22 cellular contexts compared by ENCODE assay signal in genomic region chr9:120464857-120465421, GRCh38.
DNase-seq lines count a peak whose midpoint lies in the region; ATAC-seq and TF ChIP-seq lines count a peak whose summit lies in the region.
"Had no signal": no experiment of that assay in that cellular context is flagged by ENCODE, and none has a peak within 500 bp of the region (broad histone marks: within the 10 kb centered on the region; RNA-seq: fewer than 3 reads in every experiment).

No MANE protein-coding gene starts in this region.

- TF ChIP-seq POLR2A in right lobe of liver (IDR thresholded peaks at IDR 0.05) = no peak

- no peak overlapping the region for H2BK15ac ChIP-seq in mesenchymal stem cell (ENCODE audit: low read depth, poor library complexity, severe bottlenecking)

- H3K27ac ChIP-seq in right lobe of liver (peak overlapping the region in 2 of 3 donors; percentile 34 to 61), thoracic aorta (peak overlapping the region; percentile 13 to 53), mesenchymal stem cell (ENCODE audit: low read length, poor library complexity, severe bottlenecking) (no peak overlapping the region)
- H3K27ac ChIP-seq: BLaER1 had no signal

- TF ChIP-seq CTCF in right lobe of liver (IDR thresholded peaks at IDR 0.05) (no peak), thoracic aorta (IDR thresholded peaks at IDR 0.05) (no peak)

- ATAC-seq in left lobe of liver (peak; percentile 80), right lobe of liver (peak; percentile 82 to 87 (median 83)), thoracic aorta (ENCODE audit: insufficient number of reproducible peaks, low FRiP score, low read depth) (no peak)
- ATAC-seq: GM12878 had no signal

- no peak overlapping the region for H3K14ac ChIP-seq in mesenchymal stem cell (ENCODE audit: low read length in 2 of 2)

- H3K36me3 ChIP-seq in right lobe of liver = no peaks in the 10 kb centered on the region
- H3K36me3 ChIP-seq in thoracic aorta = peaks cover 3% of the 10 kb centered on the region
- H3K36me3 ChIP-seq in mesenchymal stem cell (ENCODE audit: control insufficient read depth in 1 of 2, insufficient read depth in 2 of 2, low read depth in 1 of 2, low read length in 2 of 2) = peaks cover 0 to 15% of the 10 kb centered on the region in 2 experiments

- WGBS in right lobe of liver (ENCODE audit: insufficient coverage, low coverage, low lambda C conversion rate, missing lambda C conversion rate) = 24% methylated on average over 5 of the region's 5 CpGs
- over 99% methylated on average over 4 of the region's 5 CpGs for WGBS in mesenchymal stem cell

- intact Hi-C loops in right lobe of liver (cut with DNase I) = no loop called here

- DNase-seq in left lobe of liver (ENCODE audit: low spot score) (no peak), right lobe of liver (no peak), thoracic aorta (ENCODE audit: low spot score) (no peak), mesenchymal stem cell (no peak), SKM-1 treated with dmso at 0.1 percent for 144 hours (lab: John Stamatoyannopoulos, UW; ENCODE audit: unreplicated experiment) (no peak)
- DNase-seq: 8988T; ACHN; BE2C; C1 segment of cervical spinal cord; CD4-positive, alpha-beta memory T cell; CD4-positive, CD25-positive, alpha-beta regulatory T cell; CD8-positive, alpha-beta memory T cell; COR-L47; DMS 273 treated with DMSO at 0.1 percent for 48 hours; DMS153; DMS53; DMS79; DND-41; EL; GDM1 had no signal

- no peak overlapping the region for H3K23ac ChIP-seq in mesenchymal stem cell (ENCODE audit: low read length in 2 of 2)

- H2BK12ac ChIP-seq in mesenchymal stem cell (ENCODE audit: low read length in 2 of 2) = no peak overlapping the region

- no peak overlapping the region for H2AFZ ChIP-seq in mesenchymal stem cell (ENCODE audit: low read depth, low read length)

- no peak overlapping the region for H3K4ac ChIP-seq in mesenchymal stem cell (ENCODE audit: low read depth in 1 of 2, low read length in 2 of 2)

- H3K4me1 ChIP-seq in right lobe of liver (peaks cover 0 to 21% (median 8%) of the 10 kb centered on the region in 4 donors), thoracic aorta (ENCODE audit: control insufficient read depth in 1 of 2, low read depth in 2 of 2) (peaks cover 14 to 20% of the 10 kb centered on the region in 2 donors), mesenchymal stem cell (ENCODE audit: control insufficient read depth, insufficient read depth, low read depth, low read length) (no peaks in the 10 kb centered on the region)
- H3K4me1 ChIP-seq: BE2C, BLaER1 had no signal

- H2AK5ac ChIP-seq in mesenchymal stem cell (ENCODE audit: low read length, severe bottlenecking) = no peak overlapping the region

- H4K91ac ChIP-seq in mesenchymal stem cell (ENCODE audit: low read length) = no peak overlapping the region

- no peak overlapping the region for H2BK5ac ChIP-seq in mesenchymal stem cell (ENCODE audit: low read depth, low read length, poor library complexity, severe bottlenecking)

- H3K9me3 ChIP-seq in right lobe of liver (no peaks in the 10 kb centered on the region), thoracic aorta (no peaks in the 10 kb centered on the region), mesenchymal stem cell (ENCODE audit: control insufficient read depth, low read length) (no peaks in the 10 kb centered on the region)
- H3K9me3 ChIP-seq: BE2C, BLaER1 had no signal

- H3K79me1 ChIP-seq in mesenchymal stem cell (replicated peaks; ENCODE audit: low read length, poor library complexity, severe bottlenecking) = peaks cover 12% of the 10 kb centered on the region

- H3K4me2 ChIP-seq in mesenchymal stem cell (ENCODE audit: low read length, poor library complexity, severe bottlenecking) = no peak overlapping the region
- H3K4me2 ChIP-seq: BLaER1 had no signal

- H3K4me3 ChIP-seq in right lobe of liver = peak overlapping the region in 1 of 3 donors; percentile 5
- no peak overlapping the region for H3K4me3 ChIP-seq in thoracic aorta
- H3K4me3 ChIP-seq in mesenchymal stem cell (ENCODE audit: insufficient read depth in 1 of 2, low read depth in 1 of 2, low read length in 2 of 2) = no peak overlapping the region
- H3K4me3 ChIP-seq: BLaER1, GM12878 had no signal

- no peak overlapping the region for H3K9ac ChIP-seq in mesenchymal stem cell (ENCODE audit: low read length)
- H3K9ac ChIP-seq: BLaER1 had no signal

- H4K8ac ChIP-seq in mesenchymal stem cell (ENCODE audit: low read length) = no peak overlapping the region

- no peak overlapping the region for H2BK120ac ChIP-seq in mesenchymal stem cell (ENCODE audit: low read depth, low read length)

- no peak overlapping the region for H3K18ac ChIP-seq in mesenchymal stem cell (ENCODE audit: low read depth in 1 of 2, low read length in 2 of 2)

- H3K27me3 ChIP-seq in right lobe of liver = no peaks in the 10 kb centered on the region
- no peaks in the 10 kb centered on the region for H3K27me3 ChIP-seq in thoracic aorta (replicated peaks; ENCODE audit: insufficient read depth)
- H3K27me3 ChIP-seq in mesenchymal stem cell (ENCODE audit: control insufficient read depth in 1 of 2, insufficient read depth in 1 of 2, low read length in 2 of 2) = no peaks in the 10 kb centered on the region
- H3K27me3 ChIP-seq: BE2C, BLaER1 had no signal
